In the genomic region with DNA sequence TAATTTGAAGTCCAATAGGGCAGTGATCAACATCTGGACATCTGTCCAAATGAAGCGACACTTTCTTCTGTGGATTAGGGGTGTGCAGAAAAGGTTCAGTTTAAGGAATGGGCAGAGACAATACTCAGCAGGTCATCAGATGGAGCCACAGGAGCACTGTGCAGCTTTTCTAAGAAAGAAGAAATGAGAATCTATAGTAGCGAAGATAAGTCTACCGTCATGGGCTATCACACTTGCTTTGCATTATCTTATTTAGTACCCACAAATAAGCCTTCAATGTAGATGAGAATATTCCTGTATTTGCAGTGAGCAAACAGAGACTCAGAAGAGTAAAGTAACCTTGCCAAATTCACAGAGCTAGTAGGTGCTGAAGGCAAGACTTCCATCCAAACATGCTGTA, we compare ENCODE assay signal across 30 cellular contexts.
"Had no signal": no experiment of that assay in that cellular context is flagged by ENCODE, and none has a peak within 500 bp of the region (broad histone marks: within the 10 kb centered on the region; RNA-seq: fewer than 3 reads in every experiment).

No MANE protein-coding gene starts in this region.

- DNase-seq: activated B cell treated with CpG ODN at 0.5 μM for 24 hours; activated CD4-positive, alpha-beta memory T cell treated with anti-CD3 and anti-CD28 coated beads for 36 hours; activated CD4-positive, alpha-beta T cell treated with anti-CD3 and anti-CD28 coated beads for 4 hours; activated CD4-positive, alpha-beta T cell treated with anti-CD3 and anti-CD28 coated beads, Interleukin-2, amount 10 ng/mL, durations not matched to agents 24 days and 14 days; activated CD4-positive, alpha-beta T cell treated with anti-CD3 and anti-CD28 coated beads, Interleukin-2, amount 50 U/mL, for 1 hour; activated CD4-positive, alpha-beta T cell treated with anti-CD3 and anti-CD28 coated beads, Interleukin-2, amount 50 U/mL, for 4 hours; activated CD4-positive, CD25-positive, alpha-beta regulatory T cell treated with anti-CD3 and anti-CD28 coated beads, Interleukin-2, amount 50 U/mL, for 72 hours; activated CD8-positive, alpha-beta memory T cell treated with anti-CD3 and anti-CD28 coated beads, Interleukin-2, amount 50 U/mL, for 4 hours; activated CD8-positive, alpha-beta T cell treated with anti-CD3 and anti-CD28 coated beads for 36 hours; activated effector memory CD4-positive, alpha-beta T cell treated with anti-CD3 and anti-CD28 coated beads, Interleukin-2, amount 50 U/mL, for 16 hours; activated gamma-delta T cell treated with Interleukin-2 at 50 U/mL for 16 hours; activated naive CD4-positive, alpha-beta T cell; activated naive CD4-positive, alpha-beta T cell treated with anti-CD3 and anti-CD28 coated beads for 36 hours; activated naive CD4-positive, alpha-beta T cell treated with anti-CD3 and anti-CD28 coated beads, Interleukin-2, amount 50 U/mL, for 16 hours; activated naive CD8-positive, alpha-beta T cell treated with anti-CD3 and anti-CD28 coated beads for 36 hours; activated T-cell treated with anti-CD3 and anti-CD28 coated beads for 4 hours; activated T-cell treated with anti-CD3 and anti-CD28 coated beads, Interleukin-2, amount 50 U/mL, for 1 hour; activated T-cell treated with anti-CD3 and anti-CD28 coated beads, Interleukin-2, amount 50 U/mL, for 4 hours; activated T-cell treated with anti-CD3 and anti-CD28 coated beads, Interleukin-2, amount 50 U/mL, for 72 hours; adrenal gland; amniotic stem cell; aorta; body of pancreas; brain microvascular endothelial cell; central memory CD4-positive, alpha-beta T cell; T-helper 1 cell; T-helper 2 cell; T-helper 9 cell had no signal

- ATAC-seq: activated CD8-positive, alpha-beta T cell treated with anti-CD3 and anti-CD28 coated beads for 36 hours; activated naive CD4-positive, alpha-beta T cell treated with anti-CD3 and anti-CD28 coated beads, Interleukin-2, amount 50 U/mL, for 72 hours; activated T-cell treated with anti-CD3 and anti-CD28 coated beads, Interleukin-2, amount 50 U/mL, for 4 hours; activated T-cell treated with anti-CD3 and anti-CD28 coated beads, Interleukin-2, amount 50 U/mL, for 72 hours; activated T-helper 17 cell treated with anti-CD3 and anti-CD28 coated beads, Interleukin-2, amount 50 U/mL, for 72 hours; body of pancreas had no signal
